In the genomic region with DNA sequence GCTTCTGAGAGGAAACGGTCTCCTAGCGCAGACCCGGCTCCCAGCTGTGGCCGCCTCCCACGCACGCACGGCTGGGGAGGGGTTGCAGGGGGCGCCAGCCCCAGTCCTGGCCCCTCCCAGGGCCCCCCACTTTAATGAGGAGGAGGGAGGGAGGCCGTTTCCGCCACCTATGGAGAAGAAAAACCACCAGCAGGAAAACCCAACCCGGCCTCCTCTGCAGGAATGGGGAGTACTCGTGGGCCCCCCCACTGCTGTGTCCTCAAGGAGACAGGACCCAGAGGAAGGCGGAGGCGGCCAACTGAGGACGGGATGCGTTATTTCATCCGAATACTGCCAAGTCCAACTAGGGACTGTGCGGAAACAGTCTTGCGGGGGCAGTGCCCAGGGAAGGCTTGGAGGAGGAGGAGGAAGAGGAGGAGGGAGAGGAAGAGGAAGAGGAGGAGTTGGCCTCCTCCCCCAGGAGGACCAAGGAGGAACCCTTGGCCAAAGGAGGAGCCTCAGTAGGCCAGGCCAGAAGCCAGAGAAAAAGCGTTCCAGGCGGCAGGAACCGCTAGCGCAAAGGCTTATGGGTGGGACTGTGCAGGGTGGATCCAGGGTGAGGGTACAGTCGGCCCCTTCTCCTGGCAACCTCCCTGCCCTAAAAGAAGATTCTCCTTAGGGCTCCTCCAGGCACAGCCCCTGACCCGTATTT, we compare ENCODE assay signal across 8 cellular contexts. TPM values are rescaled to one million over a fixed set of nuclear protein-coding genes. Genes with fewer than 3 reads are reported as not detected.
DNase-seq lines count a peak whose midpoint lies in the region; ATAC-seq, FAIRE-seq and TF ChIP-seq lines count a peak whose summit lies in the region.

No MANE protein-coding gene starts in this region.

- no peaks in the 10 kb centered on the region for H3K27me3 ChIP-seq in keratinocyte (ENCODE audit: control insufficient read depth, extremely low read depth, insufficient read depth, low read length)
- H3K27me3 ChIP-seq in stomach smooth muscle (ENCODE audit: control insufficient read depth in 1 of 2, insufficient read depth in 2 of 2, low read length in 2 of 2), result peaks cover 16 to 33% of the 10 kb centered on the region in 2 donors

- ATAC-seq in HG02885 (IDR thresholded peaks at IDR 0.05; ENCODE audit: poor library complexity, unreplicated experiment), result no peak

- 3 to 47% (median 9%) methylated on average over 24 to 25 of the region's 25 CpGs for WGBS in adipose tissue, 3 donors

- TF ChIP-seq CTCF in keratinocyte (optimal IDR thresholded peaks at IDR 0.05 in 1 of 3, IDR thresholded peaks at IDR 0.05 in 1 of 3, conservative IDR thresholded peaks at IDR 0.05 in 1 of 3; ENCODE audit: extremely low read depth in 1 of 3, insufficient read depth in 2 of 3, low read length in 3 of 3), result no peak

- H3K4me3 ChIP-seq in keratinocyte (ENCODE audit: control insufficient read depth in 2 of 3, extremely low read depth in 1 of 3, insufficient read depth in 2 of 3, low read depth in 1 of 3, low read length in 3 of 3), result no peak overlapping the region
- H3K4me3 ChIP-seq in stomach smooth muscle (ENCODE audit: low read length in 2 of 2), result peak overlapping the region in 1 of 2 donors; percentile 60

- no peak for FAIRE-seq in keratinocyte (lab: Jason Lieb, UNC)

- no peaks in the 10 kb centered on the region for H4K20me1 ChIP-seq in keratinocyte (ENCODE audit: control insufficient read depth, extremely low read depth, insufficient read depth, low read length)

- H3K9me1 ChIP-seq in keratinocyte (ENCODE audit: control insufficient read depth, extremely low read depth, insufficient read depth, low read length), result no peaks in the 10 kb centered on the region

- DNase-seq in AML-193 (lab: John Stamatoyannopoulos, UW) (peak; percentile 51 to 59), keratinocyte (ENCODE audit: low read depth, low spot score) (no peak), NCI-H82 (lab: John Stamatoyannopoulos, UW) (no peak)
- no peak for DNase-seq in stimulated activated CD4-positive, alpha-beta T cell treated with anti-CD3 and anti-CD28 coated beads, Interleukin-12 subunit alpha, Interleukin-12 subunit beta, amount 100 ng/mL, for 4 hours

- H2AFZ ChIP-seq in keratinocyte (ENCODE audit: control insufficient read depth, low read length), result peak overlapping the region; percentile 37

- H3K27ac ChIP-seq in KOPT-K1 (ENCODE audit: low read depth, low read length, poor library complexity, severe bottlenecking) (peak overlapping the region; percentile 69), adipose tissue (ENCODE audit: low read depth, low read length) (peak overlapping the region; percentile 87), keratinocyte (ENCODE audit: control insufficient read depth, insufficient read depth, low read length) (no peak overlapping the region), stomach smooth muscle (ENCODE audit: low read length) (peak overlapping the region; percentile 84)

- no peaks in the 10 kb centered on the region for H3K9me3 ChIP-seq in KOPT-K1 (ENCODE audit: insufficient read depth, low read length, poor library complexity, severe bottlenecking)
- H3K9me3 ChIP-seq in keratinocyte (ENCODE audit: control insufficient read depth, low read depth, low read length), result no peaks in the 10 kb centered on the region
- H3K9me3 ChIP-seq in stomach smooth muscle (ENCODE audit: control insufficient read depth in 2 of 2, low read length in 2 of 2), result no peaks in the 10 kb centered on the region

- dilution Hi-C loops in keratinocyte (cut with MboI; ENCODE audit: extremely low pct_ligation_motif_present, low sequenced_read_pairs), result no loop called here

- H3K36me3 ChIP-seq in KOPT-K1 (ENCODE audit: insufficient read depth, low read length) (no peaks in the 10 kb centered on the region), keratinocyte (ENCODE audit: control insufficient read depth in 2 of 2, extremely low read depth in 1 of 2, insufficient read depth in 2 of 2, low read length in 2 of 2) (no peaks in the 10 kb centered on the region), stomach smooth muscle (ENCODE audit: control insufficient read depth in 2 of 2, insufficient read depth in 2 of 2, low read length in 2 of 2) (no peaks in the 10 kb centered on the region)

- H3K4me2 ChIP-seq in keratinocyte (ENCODE audit: control insufficient read depth, extremely low read depth, insufficient read depth, low read depth, low read length), result peak overlapping the region; percentile 24

- H3K79me2 ChIP-seq in keratinocyte (ENCODE audit: control insufficient read depth, insufficient read depth, low read length), result peaks cover 2% of the 10 kb centered on the region

- no peak overlapping the region for H3K9ac ChIP-seq in keratinocyte (ENCODE audit: control insufficient read depth, extremely low read depth, insufficient read depth, low read length)
- H3K9ac ChIP-seq in stomach smooth muscle (ENCODE audit: low read length in 2 of 2), result peak overlapping the region; percentile 20 to 21

- peaks cover 24% of the 10 kb centered on the region for H3K4me1 ChIP-seq in keratinocyte (ENCODE audit: control insufficient read depth, extremely low read depth, insufficient read depth, low read length)
- H3K4me1 ChIP-seq in stomach smooth muscle (ENCODE audit: control insufficient read depth, insufficient read depth, low read length), result peaks cover 52% of the 10 kb centered on the region

RNA-seq across cellular contexts. Expression of gene SSBP4, which starts 3.9 kb away (rescaled TPM):
- 10 to 100 TPM; 28.1 to 83.2 (median 72.5) TPM for polyA plus RNA-seq in adipose tissue
- 7.5 to 11.3 TPM (median 10.8 TPM) in 3 replicates for polyA plus RNA-seq in keratinocyte
- polyA plus RNA-seq in keratinocyte (2011; ENCODE audit: low read depth), result 3.6 TPM
- polyA plus RNA-seq in keratinocyte (2011; cell fraction: cytosol; rRNA removed), result 4.1 and 15.9 TPM in 2 replicates
- polyA plus RNA-seq in keratinocyte (2011; cell fraction: nucleus; rRNA removed), result 12.5 and 15.5 TPM in 2 replicates
- polyA plus RNA-seq in keratinocyte (2012; ENCODE audit: low replicate concordance), result 10.1 and 20.9 TPM in 2 replicates
- 2.2 to 9.2 TPM (median 4.5 TPM) in 3 replicates for polyA minus RNA-seq in keratinocyte
- 34.0 TPM for polyA minus RNA-seq in keratinocyte (2011; cell fraction: cytosol; rRNA and poly(A)+ RNA removed)
- polyA minus RNA-seq in keratinocyte (2011; cell fraction: nucleus; rRNA and poly(A)+ RNA removed), result 10.2 and 19.3 TPM in 2 replicates

RNA-seq across cellular contexts. Expression of gene LRRC25, which starts 17.9 kb away (rescaled TPM):
- polyA plus RNA-seq in adipose tissue (1 to 10 TPM; 1.6 to 9.8 (median 7.1) TPM), keratinocyte (not detected in 3 replicates)
- polyA plus RNA-seq in keratinocyte (2011; ENCODE audit: low read depth), result not detected
- not detected in 2 replicates for polyA plus RNA-seq in keratinocyte (2011; cell fraction: cytosol; rRNA removed)
- not detected in 2 replicates for polyA plus RNA-seq in keratinocyte (2011; cell fraction: nucleus; rRNA removed)
- polyA plus RNA-seq in keratinocyte (2012; ENCODE audit: low replicate concordance), result not detected in 2 replicates
- not detected in 3 replicates for polyA minus RNA-seq in keratinocyte
- not detected for polyA minus RNA-seq in keratinocyte (2011; cell fraction: cytosol; rRNA and poly(A)+ RNA removed)
- polyA minus RNA-seq in keratinocyte (2011; cell fraction: nucleus; rRNA and poly(A)+ RNA removed), result not detected in 2 replicates

RNA-seq across cellular contexts. Expression of gene ISYNA1, which starts 22.6 kb away (rescaled TPM):
- polyA plus RNA-seq in adipose tissue (10 to 100 TPM; 18.3 to 55.6 (median 24.3) TPM), keratinocyte (3.5 to 8.3 TPM (median 7.0 TPM) in 3 replicates)
- 0.60 TPM for polyA plus RNA-seq in keratinocyte (2011; ENCODE audit: low read depth)
- 3.1 and 7.3 TPM in 2 replicates for polyA plus RNA-seq in keratinocyte (2011; cell fraction: cytosol; rRNA removed)
- 17.4 and 28.2 TPM in 2 replicates for polyA plus RNA-seq in keratinocyte (2011; cell fraction: nucleus; rRNA removed)
- polyA plus RNA-seq in keratinocyte (2012; ENCODE audit: low replicate concordance), result 7.7 and 10.7 TPM in 2 replicates
- 3.3 to 6.8 TPM (median 5.9 TPM) in 3 replicates for polyA minus RNA-seq in keratinocyte
- 15.5 TPM for polyA minus RNA-seq in keratinocyte (2011; cell fraction: cytosol; rRNA and poly(A)+ RNA removed)
- polyA minus RNA-seq in keratinocyte (2011; cell fraction: nucleus; rRNA and poly(A)+ RNA removed), result 6.5 and 8.8 TPM in 2 replicates

RNA-seq across cellular contexts. Expression of gene GDF15, which starts 29.4 kb away (rescaled TPM):
- 100 to 1,000 TPM in 1 of 3 donors, 1 to 10 TPM in 2; 1.8 to 107 (median 3.5) TPM for polyA plus RNA-seq in adipose tissue
- polyA plus RNA-seq in keratinocyte, result 0.27 to 0.49 TPM (median 0.31 TPM) in 3 replicates
- 13.0 TPM for polyA plus RNA-seq in keratinocyte (2011; ENCODE audit: low read depth)
- 0.56 and 0.99 TPM in 2 replicates for polyA plus RNA-seq in keratinocyte (2011; cell fraction: cytosol; rRNA removed)
- polyA plus RNA-seq in keratinocyte (2011; cell fraction: nucleus; rRNA removed), result 1.9 and 2.4 TPM in 2 replicates
- polyA plus RNA-seq in keratinocyte (2012; ENCODE audit: low replicate concordance), result 0.39 and 61.8 TPM in 2 replicates
- 0.20 to 1.0 TPM in 2 of 3 replicates, not detected in the other for polyA minus RNA-seq in keratinocyte
- polyA minus RNA-seq in keratinocyte (2011; cell fraction: cytosol; rRNA and poly(A)+ RNA removed), result not detected
- 1.6 and 2.0 TPM in 2 replicates for polyA minus RNA-seq in keratinocyte (2011; cell fraction: nucleus; rRNA and poly(A)+ RNA removed)

Comparison
In these comparisons a context has a peak if more than half of its experiments do, and no peak if none do; other contexts are left out.
1. DNase-seq: peak in AML-193 (2 of 2); none in keratinocyte (single experiment), stimulated activated CD4-positive, alpha-beta T cell treated with anti-CD3 and anti-CD28 coated beads, Interleukin-12 subunit alpha, Interleukin-12 subunit beta, amount 100 ng/mL, for 4 hours (single experiment) and NCI-H82 (single experiment).